Comparison of ENCODE assay signal across 1 cellular context in genomic region chr2:6909431-6910385, GRCh38.
TF ChIP-seq lines count a peak whose summit lies in the region.

No MANE protein-coding gene starts in this region.

TF ChIP-seq in WTC11, 78 proteins besides CTCF, POLR2A, EP300 and RAD21 (continued from another document):
- TF ChIP-seq PRDM15 (CRISPR knock-in tag; IDR thresholded peaks at IDR 0.05) (no peak), ATF2 (CRISPR knock-in tag; IDR thresholded peaks at IDR 0.05; ENCODE audit: borderline replicate concordance, low read depth) (no peak), SOX15 (CRISPR knock-in tag; IDR thresholded peaks at IDR 0.05) (no peak), ZSCAN18 (CRISPR knock-in tag; IDR thresholded peaks at IDR 0.05) (no peak)
- TF ChIP-seq, protein P1, sequence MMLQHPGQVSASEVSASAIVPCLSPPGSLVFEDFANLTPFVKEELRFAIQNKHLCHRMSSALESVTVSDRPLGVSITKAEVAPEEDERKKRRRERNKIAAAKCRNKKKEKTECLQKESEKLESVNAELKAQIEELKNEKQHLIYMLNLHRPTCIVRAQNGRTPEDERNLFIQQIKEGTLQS (CRISPR knock-in tag; conservative IDR thresholded peaks at IDR 0.05) = no peak
TF ChIP-seq in WTC11: peak in this region for 0.
